In the genomic region with DNA sequence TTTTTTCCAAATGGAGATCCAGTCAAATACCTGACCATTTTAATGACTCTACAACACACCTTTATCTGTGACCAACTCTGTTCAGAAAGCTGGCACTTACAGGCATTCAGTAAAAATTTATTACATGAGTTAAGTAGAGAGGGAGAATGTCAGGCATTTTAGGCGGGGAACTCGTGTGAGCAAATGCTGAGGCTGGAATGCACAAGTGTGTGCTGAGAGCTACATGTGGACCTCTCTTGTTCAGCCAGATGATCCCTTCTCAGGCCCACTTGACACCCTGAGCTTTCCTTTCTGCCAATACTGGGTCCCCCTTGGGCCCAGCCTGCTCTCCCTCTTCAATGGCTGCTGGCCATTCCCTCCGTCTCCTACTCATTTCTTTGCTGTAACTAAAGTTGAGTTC, we compare ENCODE assay signal across 24 cellular contexts.
"Had no signal": no experiment of that assay in that cellular context is flagged by ENCODE, and none has a peak within 500 bp of the region (broad histone marks: within the 10 kb centered on the region; RNA-seq: fewer than 3 reads in every experiment).

No MANE protein-coding gene starts in this region.

- H3K4me3 Mint-ChIP-seq: activated CD4-positive, alpha-beta T cell treated with anti-CD3 and anti-CD28 coated beads for 36 hours; activated CD8-positive, alpha-beta T cell treated with anti-CD3 and anti-CD28 coated beads for 36 hours; activated naive CD4-positive, alpha-beta T cell treated with anti-CD3 and anti-CD28 coated beads, Interleukin-2, amount 10 ng/mL, durations not matched to agents 7 days and 5 days; activated naive CD8-positive, alpha-beta T cell treated with anti-CD3 and anti-CD28 coated beads for 36 hours; activated T-cell treated with anti-CD3 and anti-CD28 coated beads, Interleukin-2, amount 50 U/mL, for 72 hours; T-cell had no signal

- H3K27me3 Mint-ChIP-seq: activated CD4-positive, alpha-beta T cell treated with anti-CD3 and anti-CD28 coated beads for 36 hours; activated CD8-positive, alpha-beta T cell treated with anti-CD3 and anti-CD28 coated beads for 36 hours; activated naive CD4-positive, alpha-beta T cell treated with anti-CD3 and anti-CD28 coated beads, Interleukin-2, amount 10 ng/mL, durations not matched to agents 7 days and 5 days; activated naive CD8-positive, alpha-beta T cell treated with anti-CD3 and anti-CD28 coated beads for 36 hours; T-cell had no signal

- H3K4me1 Mint-ChIP-seq: activated CD4-positive, alpha-beta T cell treated with anti-CD3 and anti-CD28 coated beads for 36 hours; activated naive CD4-positive, alpha-beta T cell treated with anti-CD3 and anti-CD28 coated beads, Interleukin-2, amount 10 ng/mL, durations not matched to agents 7 days and 5 days; activated naive CD8-positive, alpha-beta T cell treated with anti-CD3 and anti-CD28 coated beads for 36 hours had no signal

- H3K9me3 Mint-ChIP-seq: activated CD8-positive, alpha-beta T cell treated with anti-CD3 and anti-CD28 coated beads for 36 hours; activated naive CD4-positive, alpha-beta T cell treated with anti-CD3 and anti-CD28 coated beads, Interleukin-2, amount 10 ng/mL, durations not matched to agents 7 days and 5 days; activated naive CD8-positive, alpha-beta T cell treated with anti-CD3 and anti-CD28 coated beads for 36 hours; activated T-cell treated with anti-CD3 and anti-CD28 coated beads, Interleukin-2, amount 50 U/mL, for 72 hours; activated T-helper 2 cell treated with anti-CD3 and anti-CD28 coated beads, Interferon-gamma antibody, Interleukin-2, Interleukin-4, amounts not matched to agents 10 μg/mL and 5 μg/mL and 100 μg/mL, durations not matched to agents 14 hours and 24 hours and 36 hours; T-cell had no signal

- H3K27ac ChIP-seq: brain microvascular endothelial cell, cardiac muscle cell, VCaP had no signal

- ATAC-seq: activated CD4-positive, alpha-beta T cell treated with anti-CD3 and anti-CD28 coated beads for 36 hours; activated CD8-positive, alpha-beta T cell treated with anti-CD3 and anti-CD28 coated beads for 36 hours; activated T-cell treated with anti-CD3 and anti-CD28 coated beads, Interleukin-2, amount 50 U/mL, for 72 hours; K562; T-cell had no signal

- H3K4me3 ChIP-seq: cardiac muscle cell, K562 had no signal

- H3K27ac Mint-ChIP-seq: activated CD4-positive, alpha-beta T cell treated with anti-CD3 and anti-CD28 coated beads for 36 hours; activated CD8-positive, alpha-beta T cell treated with anti-CD3 and anti-CD28 coated beads for 36 hours; activated naive CD4-positive, alpha-beta T cell treated with anti-CD3 and anti-CD28 coated beads, Interleukin-2, amount 10 ng/mL, durations not matched to agents 7 days and 5 days; activated naive CD8-positive, alpha-beta T cell treated with anti-CD3 and anti-CD28 coated beads for 36 hours; activated T-cell treated with anti-CD3 and anti-CD28 coated beads, Interleukin-2, amount 50 U/mL, for 72 hours; activated T-helper 2 cell treated with anti-CD3 and anti-CD28 coated beads, Interferon-gamma antibody, Interleukin-2, Interleukin-4, amounts not matched to agents 10 μg/mL and 5 μg/mL and 100 μg/mL, durations not matched to agents 14 hours and 24 hours and 36 hours; T-cell had no signal

- H3K27me3 ChIP-seq: brain microvascular endothelial cell, cardiac muscle cell had no signal

- DNase-seq: activated CD4-positive, alpha-beta T cell treated with anti-CD3 and anti-CD28 coated beads for 36 hours; activated CD4-positive, CD25-positive, alpha-beta regulatory T cell; activated CD8-positive, alpha-beta memory T cell treated with anti-CD3 and anti-CD28 coated beads, Interleukin-2, amount 50 U/mL, for 4 hours; activated CD8-positive, alpha-beta T cell treated with anti-CD3 and anti-CD28 coated beads for 36 hours; activated gamma-delta T cell treated with Interleukin-2 at 50 U/mL for 16 hours; activated naive CD4-positive, alpha-beta T cell treated with anti-CD3 and anti-CD28 coated beads, Interleukin-2, amount 10 ng/mL, durations not matched to agents 7 days and 5 days; activated naive CD8-positive, alpha-beta T cell treated with anti-CD3 and anti-CD28 coated beads for 36 hours; activated T-cell treated with anti-CD3 and anti-CD28 coated beads, Interleukin-2, amount 50 U/mL, for 72 hours; brain microvascular endothelial cell; Karpas-422; MM.1S; NCI-H146; NCI-H1930; NCI-H2171 treated with DMSO at 0.1 percent for 48 hours; NCI-H226; NCI-H526; NCI-H774; SHP77; T-cell; T-helper 2 cell had no signal
